Comparison of ENCODE assay signal across 31 cellular contexts in genomic region chr6:148800535-148800934, GRCh38. TPM values are rescaled to one million over a fixed set of nuclear protein-coding genes. Genes with fewer than 3 reads are reported as not detected.
DNase-seq lines count a peak whose midpoint lies in the region; TF ChIP-seq lines count a peak whose summit lies in the region.
"Had no signal": no experiment of that assay in that cellular context is flagged by ENCODE, and none has a peak within 500 bp of the region (broad histone marks: within the 10 kb centered on the region; RNA-seq: fewer than 3 reads in every experiment).

No MANE protein-coding gene starts in this region.

- peaks cover 10% of the 10 kb centered on the region; the same call in 1 of the 2 replicates for H3K36me3 Mint-ChIP-seq in HFFc6 (ENCODE audit: low read depth)
- H3K36me3 Mint-ChIP-seq: activated CD4-positive, alpha-beta memory T cell treated with anti-CD3 and anti-CD28 coated beads for 36 hours; activated naive CD4-positive, alpha-beta T cell treated with anti-CD3 and anti-CD28 coated beads, Interleukin-2, amount 50 U/mL, for 24 hours; CD4-positive, alpha-beta memory T cell; stimulated activated effector memory CD8-positive, alpha-beta T cell treated with anti-CD3 and anti-CD28 coated beads, Interleukin-12 subunit alpha, Interleukin-12 subunit beta, amount 100 ng/mL, for 72 hours had no signal

- no peak overlapping the region for H3K27ac ChIP-seq in smooth muscle cell (ENCODE audit: low read depth)
- H3K27ac ChIP-seq: esophagus squamous epithelium, heart right ventricle, ovary had no signal

- peaks cover 6% of the 10 kb centered on the region; the same call in 1 of the 2 replicates for H3K9me3 Mint-ChIP-seq in HFFc6
- H3K9me3 Mint-ChIP-seq: activated CD4-positive, alpha-beta memory T cell treated with anti-CD3 and anti-CD28 coated beads for 36 hours; activated naive CD4-positive, alpha-beta T cell treated with anti-CD3 and anti-CD28 coated beads, Interleukin-2, amount 50 U/mL, for 24 hours; activated T-helper 17 cell treated with anti-CD3 and anti-CD28 coated beads, Interleukin-2, amount 50 U/mL, for 72 hours; CD4-positive, alpha-beta memory T cell; stimulated activated effector memory CD8-positive, alpha-beta T cell treated with anti-CD3 and anti-CD28 coated beads, Interleukin-12 subunit alpha, Interleukin-12 subunit beta, amount 100 ng/mL, for 72 hours had no signal

- no peak for TF ChIP-seq CTCF in HFFc6 (IDR thresholded peaks at IDR 0.05)
- TF ChIP-seq CTCF in cardiac fibroblast (IDR thresholded peaks at IDR 0.05; ENCODE audit: low read depth, low read length), result no peak
- TF ChIP-seq CTCF in smooth muscle cell (IDR thresholded peaks at IDR 0.05; ENCODE audit: borderline replicate concordance, insufficient read depth, poor library complexity, severe bottlenecking), result no peak

- in situ Hi-C loops in HAP-1 (cut with MboI; ENCODE audit: low sequenced_read_pairs), result no loop called here

- H3K27me3 ChIP-seq in smooth muscle cell (ENCODE audit: low read depth), result no peaks in the 10 kb centered on the region
- no peaks in the 10 kb centered on the region for H3K27me3 ChIP-seq in HAP-1 (ENCODE audit: low read depth)
- H3K27me3 ChIP-seq: esophagus squamous epithelium, heart right ventricle, ovary, suprapubic skin had no signal

- H3F3A ChIP-seq in smooth muscle cell (ENCODE audit: low read depth), result no peaks in the 10 kb centered on the region

- peaks cover 44% of the 10 kb centered on the region for H3K4me1 Mint-ChIP-seq in HFFc6 (ENCODE audit: low read depth)
- H3K4me1 Mint-ChIP-seq: activated naive CD4-positive, alpha-beta T cell treated with anti-CD3 and anti-CD28 coated beads, Interleukin-2, amount 50 U/mL, for 24 hours had no signal

- H3K4me3 Mint-ChIP-seq in HFFc6, result no peak overlapping the region
- H3K4me3 Mint-ChIP-seq: activated CD4-positive, alpha-beta memory T cell treated with anti-CD3 and anti-CD28 coated beads for 36 hours; activated naive CD4-positive, alpha-beta T cell treated with anti-CD3 and anti-CD28 coated beads, Interleukin-2, amount 50 U/mL, for 24 hours; activated T-helper 17 cell treated with anti-CD3 and anti-CD28 coated beads, Interleukin-2, amount 50 U/mL, for 72 hours; CD4-positive, alpha-beta memory T cell; nephron progenitor cell; stimulated activated effector memory CD8-positive, alpha-beta T cell treated with anti-CD3 and anti-CD28 coated beads, Interleukin-12 subunit alpha, Interleukin-12 subunit beta, amount 100 ng/mL, for 72 hours had no signal

- no peaks in the 10 kb centered on the region; the same call in 1 of the 2 replicates for H3K27me3 Mint-ChIP-seq in HFFc6 (ENCODE audit: insufficient read depth)
- H3K27me3 Mint-ChIP-seq: activated CD4-positive, alpha-beta memory T cell treated with anti-CD3 and anti-CD28 coated beads for 36 hours; activated T-helper 17 cell treated with anti-CD3 and anti-CD28 coated beads, Interleukin-2, amount 50 U/mL, for 72 hours had no signal

- no peak overlapping the region for H3K4me2 ChIP-seq in smooth muscle cell

- WGBS in smooth muscle cell (ENCODE audit: low lambda C conversion rate), result 72% methylated on average over 3 of the region's 3 CpGs

- H3K4me1 ChIP-seq in smooth muscle cell (ENCODE audit: low read depth), result peaks cover 10% of the 10 kb centered on the region
- H3K4me1 ChIP-seq in HAP-1, result peaks cover 8% of the 10 kb centered on the region

- DNase-seq in AG20443 (ENCODE audit: low spot score) (peak; percentile 59), HFFc6 (peak; percentile 6), cardiac fibroblast (ENCODE audit: low read depth in 2 of 2) (peak; percentile 57 to 66), hepatic stellate cell (ENCODE audit: low spot score) (peak; percentile 34), smooth muscle cell (lab: John Stamatoyannopoulos, UW; ENCODE audit: unreplicated experiment) (no peak), KG1 (lab: John Stamatoyannopoulos, UW) (no peak), HAP-1 (ENCODE audit: low spot score in 2 of 2) (no peak), GM19238 (ENCODE audit: insufficient read length, low spot score) (no peak)
- DNase-seq: activated CD4-positive, alpha-beta memory T cell treated with anti-CD3 and anti-CD28 coated beads for 36 hours; activated CD4-positive, CD25-positive, alpha-beta regulatory T cell treated with anti-CD3 and anti-CD28 coated beads, Interleukin-2, amount 50 U/mL, for 72 hours; activated CD8-positive, alpha-beta memory T cell treated with anti-CD3 and anti-CD28 coated beads, Interleukin-2, amount 50 U/mL, for 48 hours; CD4-positive, alpha-beta memory T cell; central memory CD4-positive, alpha-beta T cell; dermis blood vessel endothelial cell; esophagus squamous epithelium; heart right ventricle; MM.1S; NCI-H1417 treated with DMSO at 0.1 percent for 48 hours; NCI-H2081 treated with DMSO at 0.1 percent for 48 hours; NCI-H345; NCI-H82; nephron progenitor cell; ovary; stimulated activated CD4-positive, alpha-beta T cell treated with anti-CD3 and anti-CD28 coated beads, Interleukin-12 subunit alpha, Interleukin-12 subunit beta, amount 100 ng/mL, for 4 hours; stimulated activated CD4-positive, alpha-beta T cell treated with anti-CD3 and anti-CD28 coated beads, Interleukin-4, amount 100 ng/mL, for 24 hours; T-helper 2 cell had no signal

- H3K9me3 ChIP-seq in smooth muscle cell (replicated peaks; ENCODE audit: low read depth), result no peaks in the 10 kb centered on the region
- no peaks in the 10 kb centered on the region for H3K9me3 ChIP-seq in HAP-1
- H3K9me3 ChIP-seq: esophagus squamous epithelium, heart right ventricle, ovary, suprapubic skin had no signal

- H3K36me3 ChIP-seq in smooth muscle cell (ENCODE audit: low read depth) (no peaks in the 10 kb centered on the region), HAP-1 (replicated peaks) (no peaks in the 10 kb centered on the region)
- H3K36me3 ChIP-seq: esophagus squamous epithelium, heart right ventricle, ovary, suprapubic skin had no signal

- H3K9ac ChIP-seq in smooth muscle cell (ENCODE audit: low read depth), result no peak overlapping the region

- peaks cover 91% of the 10 kb centered on the region for H3K79me2 ChIP-seq in smooth muscle cell (ENCODE audit: low read depth)

- H2AFZ ChIP-seq in smooth muscle cell (ENCODE audit: low read depth), result no peak overlapping the region

- H4K20me1 ChIP-seq in smooth muscle cell (ENCODE audit: low read depth), result peaks cover 45% of the 10 kb centered on the region

- H3K4me3 ChIP-seq in cardiac fibroblast (replicated peaks in 1 of 2; ENCODE audit: low read depth in 2 of 2, low read length in 2 of 2), result no peak overlapping the region
- H3K4me3 ChIP-seq in smooth muscle cell, result no peak overlapping the region
- no peak overlapping the region for H3K4me3 ChIP-seq in HAP-1
- H3K4me3 ChIP-seq: esophagus squamous epithelium, heart right ventricle, lung, ovary, suprapubic skin had no signal

- peak overlapping the region; percentile 17 for H3K27ac Mint-ChIP-seq in HFFc6
- H3K27ac Mint-ChIP-seq: activated CD4-positive, alpha-beta memory T cell treated with anti-CD3 and anti-CD28 coated beads for 36 hours; activated naive CD4-positive, alpha-beta T cell treated with anti-CD3 and anti-CD28 coated beads, Interleukin-2, amount 50 U/mL, for 24 hours; activated T-helper 17 cell treated with anti-CD3 and anti-CD28 coated beads, Interleukin-2, amount 50 U/mL, for 72 hours; nephron progenitor cell; stimulated activated effector memory CD8-positive, alpha-beta T cell treated with anti-CD3 and anti-CD28 coated beads, Interleukin-12 subunit alpha, Interleukin-12 subunit beta, amount 100 ng/mL, for 72 hours had no signal

RNA-seq across cellular contexts. Expression of gene UST, which starts 53.7 kb away (rescaled TPM):
- total RNA-seq in HFFc6 (2021; fragmentation: NEBNext Ultra II Directional; extraction: Animal tissue kit (Norgen Biotek cat#: 25700)), result 10 to 100 TPM; 12.9 to 17.3 (median 16.7) TPM
- total RNA-seq in smooth muscle cell, result 19.5 and 23.3 TPM in 2 replicates
- polyA plus RNA-seq in smooth muscle cell, result 15.3 and 16.1 TPM in 2 replicates

Comparison
In these comparisons a context has a peak if more than half of its experiments do, and no peak if none do; other contexts are left out.
1. DNase-seq: peak in AG20443 (single experiment), HFFc6 (single experiment), cardiac fibroblast (2 of 2) and hepatic stellate cell (single experiment); none in smooth muscle cell (single experiment), KG1 (single experiment), HAP-1 (0 of 2) and GM19238 (single experiment).